ENCODE assay signal across 21 cellular contexts in genomic region chr11:11403763-11404725, GRCh38. TPM values are rescaled to one million over a fixed set of nuclear protein-coding genes. Genes with fewer than 3 reads are reported as not detected.
A peak's percentile ranks its signal among the peaks of the same experiment; 100 is the strongest.
DNase-seq lines count a peak whose midpoint lies in the region; ATAC-seq, FAIRE-seq and TF ChIP-seq lines count a peak whose summit lies in the region.
"Had no signal": no experiment of that assay in that cellular context is flagged by ENCODE, and none has a peak within 500 bp of the region (broad histone marks: within the 10 kb centered on the region; RNA-seq: fewer than 3 reads in every experiment).

No MANE protein-coding gene starts in this region.

- peak overlapping the region; percentile 67 for H3K4me2 ChIP-seq in astrocyte (ENCODE audit: low read length)

- in situ Hi-C loops in HAP-1 (cut with MboI; ENCODE audit: low sequenced_read_pairs), result no loop called here

- TF ChIP-seq CTCF in astrocyte (IDR thresholded peaks at IDR 0.05; ENCODE audit: insufficient read depth, low read depth, low read length) (no peak), gastroesophageal sphincter (IDR thresholded peaks at IDR 0.05) (no peak), omental fat pad (IDR thresholded peaks at IDR 0.05) (no peak)

- H3K27me3 Mint-ChIP-seq in astrocyte (ENCODE audit: low read depth, unreplicated experiment), result peaks cover 76% of the 10 kb centered on the region

- DNase-seq in HAP-1 (ENCODE audit: low spot score in 2 of 2) (peak; percentile 74 to 76), astrocyte (ENCODE audit: low read depth) (peak; percentile 80), omental fat pad (ENCODE audit: low spot score) (no peak), GF-D8 (lab: John Stamatoyannopoulos, UW) (no peak), A172 (ENCODE audit: low spot score) (no peak)
- DNase-seq: activated CD4-positive, CD25-positive, alpha-beta regulatory T cell treated with anti-CD3 and anti-CD28 coated beads, Interleukin-2, amount 50 U/mL, for 72 hours; DMS53; KBM-7; NCI-H1694 treated with DMSO at 0.1 percent for 48 hours; occipital lobe; stimulated activated CD4-positive, alpha-beta T cell treated with anti-CD3 and anti-CD28 coated beads, Interleukin-2, amount 100 ng/mL, for 24 hours; SW 1271 had no signal

- FAIRE-seq in astrocyte (lab: Jason Lieb, UNC), result no peak
- FAIRE-seq: GM12892 had no signal

- peak overlapping the region; percentile 35 for H2AFZ ChIP-seq in astrocyte (ENCODE audit: low read depth, low read length)

- H3K9me3 ChIP-seq in HAP-1, result no peaks in the 10 kb centered on the region
- no peaks in the 10 kb centered on the region for H3K9me3 ChIP-seq in astrocyte (ENCODE audit: insufficient read depth, low read depth, low read length)
- no peaks in the 10 kb centered on the region for H3K9me3 ChIP-seq in gastroesophageal sphincter

- no peaks in the 10 kb centered on the region for H3K9me3 Mint-ChIP-seq in astrocyte (ENCODE audit: unreplicated experiment)
- H3K9me3 Mint-ChIP-seq: activated T-helper 1 cell treated with anti-CD3 and anti-CD28 coated beads, Interleukin-12 subunit alpha, Interleukin-12 subunit beta, Interleukin-2, Interleukin-4 antibody, amounts not matched to agents 30 ng/mL and 10 ng/mL and 1 ng/mL, durations not matched to agents 14 hours and 24 hours and 36 hours; central memory CD8-positive, alpha-beta T cell; stimulated activated memory B cell treated with anti-CD40 and anti-IgM and Interleukin-4, amounts not matched to agents 10 μg/mL and 1 μg/mL and 100 μg/mL, for 72 hours had no signal

- no peaks in the 10 kb centered on the region for H3K36me3 ChIP-seq in HAP-1 (replicated peaks)
- no peaks in the 10 kb centered on the region for H3K36me3 ChIP-seq in astrocyte (ENCODE audit: insufficient read depth, low read length)
- H3K36me3 ChIP-seq in gastroesophageal sphincter, result no peaks in the 10 kb centered on the region

- H3K4me1 ChIP-seq in HAP-1, result peaks cover 12% of the 10 kb centered on the region
- H3K4me1 ChIP-seq in astrocyte (ENCODE audit: insufficient read depth, low read length), result peaks cover 12% of the 10 kb centered on the region
- H3K4me1 ChIP-seq in gastroesophageal sphincter, result peaks cover 7 to 80% (median 25%) of the 10 kb centered on the region in 3 donors

- WGBS in gastroesophageal sphincter (ENCODE audit: low coverage in 1 of 2), 2 donors, result 43 to 54% methylated on average over 9 to 10 of the region's 20 CpGs

- ATAC-seq in gastroesophageal sphincter (no peak), omental fat pad (ENCODE audit: low FRiP score) (peak; percentile 21), HG03095 (IDR thresholded peaks at IDR 0.05; ENCODE audit: unreplicated experiment) (no peak), GM18502 (IDR thresholded peaks at IDR 0.05; ENCODE audit: poor library complexity, unreplicated experiment) (no peak)
- ATAC-seq: left lobe of liver; stimulated activated memory B cell treated with anti-CD40 and anti-IgM and Interleukin-4, amounts not matched to agents 10 μg/mL and 1 μg/mL and 100 μg/mL, for 72 hours had no signal

- H3K9ac ChIP-seq in astrocyte (ENCODE audit: low read length), result peak overlapping the region; percentile 43

- no peaks in the 10 kb centered on the region for H4K20me1 ChIP-seq in astrocyte (ENCODE audit: insufficient read depth, low read length)

- H3K79me2 ChIP-seq in astrocyte (ENCODE audit: insufficient read depth, low read length), result no peaks in the 10 kb centered on the region

- no peak overlapping the region for H3K4me3 Mint-ChIP-seq in astrocyte (ENCODE audit: unreplicated experiment)
- H3K4me3 Mint-ChIP-seq: activated T-helper 1 cell treated with anti-CD3 and anti-CD28 coated beads, Interleukin-12 subunit alpha, Interleukin-12 subunit beta, Interleukin-2, Interleukin-4 antibody, amounts not matched to agents 30 ng/mL and 10 ng/mL and 1 ng/mL, durations not matched to agents 14 hours and 24 hours and 36 hours; B cell; central memory CD8-positive, alpha-beta T cell; stimulated activated memory B cell treated with anti-CD40 and anti-IgM and Interleukin-4, amounts not matched to agents 10 μg/mL and 1 μg/mL and 100 μg/mL, for 72 hours had no signal

- peak overlapping the region; percentile 67 for H3K27ac Mint-ChIP-seq in astrocyte (ENCODE audit: unreplicated experiment)
- H3K27ac Mint-ChIP-seq: activated T-helper 1 cell treated with anti-CD3 and anti-CD28 coated beads, Interleukin-12 subunit alpha, Interleukin-12 subunit beta, Interleukin-2, Interleukin-4 antibody, amounts not matched to agents 30 ng/mL and 10 ng/mL and 1 ng/mL, durations not matched to agents 14 hours and 24 hours and 36 hours; B cell; stimulated activated memory B cell treated with anti-CD40 and anti-IgM and Interleukin-4, amounts not matched to agents 10 μg/mL and 1 μg/mL and 100 μg/mL, for 72 hours had no signal

- no peak for TF ChIP-seq POLR2A in gastroesophageal sphincter (IDR thresholded peaks at IDR 0.05)

- H3K27me3 ChIP-seq in HAP-1 (ENCODE audit: low read depth) (no peaks in the 10 kb centered on the region), astrocyte (ENCODE audit: insufficient read depth, low read length) (peaks cover 22% of the 10 kb centered on the region), gastroesophageal sphincter (no peaks in the 10 kb centered on the region)

- TF ChIP-seq EP300 in gastroesophageal sphincter (IDR thresholded peaks at IDR 0.05), result no peak

- peaks cover 5% of the 10 kb centered on the region for H3K4me1 Mint-ChIP-seq in astrocyte (ENCODE audit: low read depth, unreplicated experiment)
- H3K4me1 Mint-ChIP-seq: B cell; central memory CD8-positive, alpha-beta T cell; stimulated activated memory B cell treated with anti-CD40 and anti-IgM and Interleukin-4, amounts not matched to agents 10 μg/mL and 1 μg/mL and 100 μg/mL, for 72 hours had no signal

- no peak overlapping the region for H3K27ac ChIP-seq in astrocyte (ENCODE audit: low read depth, low read length)
- H3K27ac ChIP-seq in gastroesophageal sphincter, result peak overlapping the region in 3 of 4 donors; percentile 38 to 82 (median 77)

- peaks cover 17% of the 10 kb centered on the region for H3K36me3 Mint-ChIP-seq in astrocyte (ENCODE audit: low read depth, unreplicated experiment)
- H3K36me3 Mint-ChIP-seq: stimulated activated memory B cell treated with anti-CD40 and anti-IgM and Interleukin-4, amounts not matched to agents 10 μg/mL and 1 μg/mL and 100 μg/mL, for 72 hours had no signal

- no peak overlapping the region for H3K4me3 ChIP-seq in HAP-1
- no peak overlapping the region for H3K4me3 ChIP-seq in astrocyte (ENCODE audit: insufficient read depth, low read depth, low read length)
- no peak overlapping the region for H3K4me3 ChIP-seq in gastroesophageal sphincter

RNA-seq across cellular contexts. Expression of gene CSNK2A3, which starts 51.0 kb away (rescaled TPM):
- total RNA-seq in astrocyte (1.7 and 2.7 TPM in 2 replicates), gastroesophageal sphincter (1 to 10 TPM in 2 of 4 donors, under 1 TPM in 2; 0.59 to 2.2 (median 1.1) TPM), omental fat pad (1 to 10 TPM; 1.1 to 2.9 (median 1.6) TPM)
- total RNA-seq in A172 (2014; rRNA removed; shearing (Covaris generic)), result 3.4 and 3.6 TPM in 2 replicates

Comparison
In these comparisons a context has a peak if more than half of its experiments do, and no peak if none do; other contexts are left out.
1. DNase-seq: peak in HAP-1 (2 of 2) and astrocyte (single experiment); none in omental fat pad (single experiment), GF-D8 (single experiment) and A172 (single experiment).